In the genomic region with DNA sequence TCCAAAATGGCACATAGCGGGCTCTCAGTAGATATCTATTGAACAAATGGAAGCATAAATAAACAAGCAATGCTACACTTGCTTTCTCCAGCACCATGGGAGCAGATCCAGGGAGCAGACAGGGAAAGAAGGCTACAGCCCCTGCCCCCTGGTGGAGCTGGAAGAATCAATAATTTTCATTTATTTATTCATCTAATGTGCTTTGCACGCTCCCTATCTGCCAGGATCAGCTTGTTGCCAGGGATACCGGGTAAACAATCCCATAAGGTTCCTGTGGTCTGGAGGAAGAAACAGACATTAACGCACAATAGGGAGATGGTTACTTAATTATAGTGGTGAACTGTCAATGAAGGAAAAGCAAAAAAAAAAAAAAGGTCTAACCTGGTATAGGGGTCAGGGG, we compare ENCODE assay signal across 9 cellular contexts. TPM values are rescaled to one million over a fixed set of nuclear protein-coding genes. Genes with fewer than 3 reads are reported as not detected.
DNase-seq lines count a peak whose midpoint lies in the region; ATAC-seq, FAIRE-seq and TF ChIP-seq lines count a peak whose summit lies in the region.
"Had no signal": no experiment of that assay in that cellular context is flagged by ENCODE, and none has a peak within 500 bp of the region (broad histone marks: within the 10 kb centered on the region; RNA-seq: fewer than 3 reads in every experiment).

No MANE protein-coding gene starts in this region.

- FAIRE-seq in small intestine (lab: Jason Lieb, UNC) = no peak

- no peaks in the 10 kb centered on the region for H3K9me3 ChIP-seq in HAP-1
- no peaks in the 10 kb centered on the region for H3K9me3 ChIP-seq in prostate gland
- no peaks in the 10 kb centered on the region for H3K9me3 ChIP-seq in small intestine (ENCODE audit: control insufficient read depth, low read depth)
- H3K9me3 ChIP-seq: thoracic aorta had no signal

- H3K4me3 ChIP-seq in HAP-1 (no peak overlapping the region), prostate gland (no peak overlapping the region), small intestine (ENCODE audit: low read depth in 1 of 2, low read length in 2 of 2) (no peak overlapping the region)
- H3K4me3 ChIP-seq: thoracic aorta had no signal

- no peaks in the 10 kb centered on the region; the same call in 1 of the 2 replicates for H3K27me3 ChIP-seq in HAP-1 (ENCODE audit: low read depth)
- no peaks in the 10 kb centered on the region for H3K27me3 ChIP-seq in prostate gland (replicated peaks; ENCODE audit: insufficient read depth)
- no peaks in the 10 kb centered on the region for H3K27me3 ChIP-seq in small intestine (ENCODE audit: control insufficient read depth in 2 of 2, insufficient read depth in 2 of 2, low read length in 2 of 2)

- H3K4me3 Mint-ChIP-seq in stimulated activated naive CD8-positive, alpha-beta T cell treated with anti-CD3 and anti-CD28 coated beads, Interleukin-15, amount 100 ng/mL, for 72 hours = no peak overlapping the region

- TF ChIP-seq CTCF in prostate gland (IDR thresholded peaks at IDR 0.05) = peak in 1 of 4 experiments; percentile 45

- no peaks in the 10 kb centered on the region for H3K27me3 Mint-ChIP-seq in stimulated activated naive CD8-positive, alpha-beta T cell treated with anti-CD3 and anti-CD28 coated beads, Interleukin-15, amount 100 ng/mL, for 72 hours

- H3K27ac Mint-ChIP-seq in stimulated activated naive CD8-positive, alpha-beta T cell treated with anti-CD3 and anti-CD28 coated beads, Interleukin-15, amount 100 ng/mL, for 72 hours = no peak overlapping the region

- intact Hi-C loops in prostate gland (cut with DNase I) = no loop called here

- no peaks in the 10 kb centered on the region for H3K4me1 Mint-ChIP-seq in stimulated activated naive CD8-positive, alpha-beta T cell treated with anti-CD3 and anti-CD28 coated beads, Interleukin-15, amount 100 ng/mL, for 72 hours

- peaks cover 1 to 2% of the 10 kb centered on the region in 2 donors for H3K9me3 Mint-ChIP-seq in stimulated activated naive CD8-positive, alpha-beta T cell treated with anti-CD3 and anti-CD28 coated beads, Interleukin-15, amount 100 ng/mL, for 72 hours

- in situ Hi-C loops in HAP-1 (cut with MboI; ENCODE audit: low sequenced_read_pairs) = no loop called here

- no peak for ATAC-seq in stimulated activated naive CD8-positive, alpha-beta T cell treated with anti-CD3 and anti-CD28 coated beads, Interleukin-15, amount 100 ng/mL, for 72 hours
- ATAC-seq in HG03378 (IDR thresholded peaks at IDR 0.05; ENCODE audit: unreplicated experiment) = no peak
- ATAC-seq in activated CD4-positive, CD25-positive, alpha-beta regulatory T cell treated with anti-CD3 and anti-CD28 coated beads, Interleukin-2, amount 50 U/mL, for 24 hours = no peak

- 47% methylated on average over 4 of the region's 4 CpGs for WGBS in prostate gland
- 48 to 62% (median 52%) methylated on average over 4 of the region's 4 CpGs for WGBS in small intestine, 3 donors

- DNase-seq in HAP-1 (ENCODE audit: low spot score in 2 of 2) = peak; percentile 49 to 67
- peak; percentile 0 for DNase-seq in NCI-H82 treated with DMSO at 0.1 percent for 48 hours (lab: John Stamatoyannopoulos, UW; ENCODE audit: unreplicated experiment)
- peak; percentile 27 to 30 for DNase-seq in erythroblast (lab: John Stamatoyannopoulos, UW)
- DNase-seq in prostate gland (ENCODE audit: low spot score) = peak; percentile 32
- no peak for DNase-seq in stimulated activated naive CD8-positive, alpha-beta T cell treated with anti-CD3 and anti-CD28 coated beads, Interleukin-15, amount 100 ng/mL, for 72 hours
- DNase-seq in small intestine = no peak

- H3K36me3 ChIP-seq in HAP-1 (replicated peaks) = no peaks in the 10 kb centered on the region
- H3K36me3 ChIP-seq in prostate gland = no peaks in the 10 kb centered on the region
- no peaks in the 10 kb centered on the region for H3K36me3 ChIP-seq in small intestine (ENCODE audit: control insufficient read depth in 2 of 2, insufficient read depth in 2 of 2, low read length in 2 of 2)
- H3K36me3 ChIP-seq: thoracic aorta had no signal

- H3K27ac ChIP-seq in prostate gland (no peak overlapping the region), small intestine (ENCODE audit: low read depth in 1 of 2, low read length in 1 of 2) (no peak overlapping the region)
- H3K27ac ChIP-seq: thoracic aorta had no signal

- TF ChIP-seq POLR2A in erythroblast (IDR thresholded peaks at IDR 0.05; ENCODE audit: low read length) (no peak), prostate gland (IDR thresholded peaks at IDR 0.05) (no peak)

- H3K4me1 ChIP-seq in HAP-1 (no peaks in the 10 kb centered on the region), prostate gland (replicated peaks) (peaks cover 2% of the 10 kb centered on the region), small intestine (ENCODE audit: control insufficient read depth in 2 of 2, insufficient read depth in 1 of 2, low read depth in 1 of 2, low read length in 1 of 2) (peaks cover 0 to 2% of the 10 kb centered on the region in 2 donors)

RNA-seq across cellular contexts. Expression of gene CLASP1, which starts 40.1 kb away (rescaled TPM):
- 10 to 100 TPM; 44.4 to 90.2 TPM for total RNA-seq in prostate gland
- polyA plus RNA-seq in small intestine = 10 to 100 TPM in 1 of 3 donors, 1 to 10 TPM in 2; 3.5 to 10.9 (median 6.3) TPM

RNA-seq across cellular contexts. Expression of gene NIFK, which starts 47.3 kb away (rescaled TPM):
- 10 to 100 TPM; 57.7 to 66.6 TPM for total RNA-seq in prostate gland
- polyA plus RNA-seq in small intestine = 10 to 100 TPM; 12.1 to 39.6 (median 21.9) TPM

Comparison
In these comparisons a context has a peak if more than half of its experiments do, and no peak if none do; other contexts are left out.
1. DNase-seq: peak in HAP-1 (2 of 2), NCI-H82 treated with DMSO at 0.1 percent for 48 hours (single experiment), erythroblast (2 of 2) and prostate gland (single experiment); none in stimulated activated naive CD8-positive, alpha-beta T cell treated with anti-CD3 and anti-CD28 coated beads, Interleukin-15, amount 100 ng/mL, for 72 hours (0 of 2) and small intestine (single experiment).